8 cellular contexts compared by ENCODE assay signal in genomic region chr2:213066445-213066746, GRCh38.
A peak's percentile ranks its signal among the peaks of the same experiment; 100 is the strongest.
DNase-seq lines count a peak whose midpoint lies in the region; ATAC-seq and TF ChIP-seq lines count a peak whose summit lies in the region.

No MANE protein-coding gene starts in this region.

- H3K4me3 ChIP-seq in CD8-positive, alpha-beta T cell (ENCODE audit: low read depth, low read length), result no peak overlapping the region

- POLR2A ChIA-PET in CD8-positive, alpha-beta T cell (lab: Charles Lee), result no interaction called here
- POLR2A ChIA-PET in naive thymus-derived CD8-positive, alpha-beta T cell (lab: Charles Lee), result no interaction called here

- TF ChIP-seq CTCF in CD8-positive, alpha-beta T cell (IDR thresholded peaks at IDR 0.05), result no peak
- TF ChIP-seq CTCF in HFFc6 (IDR thresholded peaks at IDR 0.05), result no peak

- H3K9me3 Mint-ChIP-seq in CD8-positive, alpha-beta T cell, result no peaks in the 10 kb centered on the region
- H3K9me3 Mint-ChIP-seq in HFFc6, result no peaks in the 10 kb centered on the region
- no peaks in the 10 kb centered on the region for H3K9me3 Mint-ChIP-seq in activated naive CD8-positive, alpha-beta T cell treated with anti-CD3 and anti-CD28 coated beads, Interleukin-2, amount 50 U/mL, for 24 hours
- H3K9me3 Mint-ChIP-seq in naive thymus-derived CD8-positive, alpha-beta T cell, result no peaks in the 10 kb centered on the region

- peaks cover 4% of the 10 kb centered on the region for H3K4me1 ChIP-seq in CD8-positive, alpha-beta T cell (ENCODE audit: insufficient read depth, low read length)

- H3K36me3 Mint-ChIP-seq in CD8-positive, alpha-beta T cell, result no peaks in the 10 kb centered on the region
- H3K36me3 Mint-ChIP-seq in HFFc6 (ENCODE audit: low read depth), result no peaks in the 10 kb centered on the region
- no peaks in the 10 kb centered on the region for H3K36me3 Mint-ChIP-seq in activated naive CD8-positive, alpha-beta T cell treated with anti-CD3 and anti-CD28 coated beads, Interleukin-2, amount 50 U/mL, for 24 hours (ENCODE audit: low read depth)
- no peaks in the 10 kb centered on the region for H3K36me3 Mint-ChIP-seq in naive thymus-derived CD8-positive, alpha-beta T cell

- H3K4me3 Mint-ChIP-seq in CD8-positive, alpha-beta T cell, result peak overlapping the region; percentile 83
- H3K4me3 Mint-ChIP-seq in HFFc6, result peak overlapping the region; percentile 84
- peak overlapping the region; percentile 49 for H3K4me3 Mint-ChIP-seq in activated naive CD8-positive, alpha-beta T cell treated with anti-CD3 and anti-CD28 coated beads, Interleukin-2, amount 50 U/mL, for 24 hours
- peak overlapping the region; percentile 67 to 88 (median 77) for H3K4me3 Mint-ChIP-seq in naive thymus-derived CD8-positive, alpha-beta T cell

- no peaks in the 10 kb centered on the region for H3K27me3 ChIP-seq in CD8-positive, alpha-beta T cell (ENCODE audit: insufficient read depth, low read length)

- intact Hi-C loops in CD8-positive, alpha-beta T cell (cut with DNase I, micrococcal nuclease), result loop anchor here in 1 of 2 experiments (10.0 kb wide), 1 partner anchor 48 kb away; no protein-coding TSS in a partner anchor

- H3K36me3 ChIP-seq in CD8-positive, alpha-beta T cell (ENCODE audit: insufficient read depth, low read length), result no peaks in the 10 kb centered on the region

- no peaks in the 10 kb centered on the region for H3K9me3 ChIP-seq in CD8-positive, alpha-beta T cell (ENCODE audit: low read length)

- no peak for DNase-seq in CD8-positive, alpha-beta T cell
- no peak for DNase-seq in HFFc6
- no peak for DNase-seq in activated naive CD8-positive, alpha-beta T cell treated with anti-CD3 and anti-CD28 coated beads, Interleukin-2, amount 50 U/mL, for 24 hours
- DNase-seq in naive thymus-derived CD8-positive, alpha-beta T cell, result no peak
- no peak for DNase-seq in DMS79 (lab: John Stamatoyannopoulos, UW)
- no peak for DNase-seq in NCI-H1417 treated with DMSO at 0.1 percent for 48 hours (lab: John Stamatoyannopoulos, UW)
- DNase-seq in NCI-H2029 treated with DMSO at 0.1 percent for 48 hours (lab: John Stamatoyannopoulos, UW), result no peak

- H3K27ac Mint-ChIP-seq in CD8-positive, alpha-beta T cell, result peak overlapping the region; percentile 89
- peak overlapping the region; percentile 82 for H3K27ac Mint-ChIP-seq in HFFc6
- H3K27ac Mint-ChIP-seq in activated naive CD8-positive, alpha-beta T cell treated with anti-CD3 and anti-CD28 coated beads, Interleukin-2, amount 50 U/mL, for 24 hours, result peak overlapping the region; percentile 8
- H3K27ac Mint-ChIP-seq in naive thymus-derived CD8-positive, alpha-beta T cell, result peak overlapping the region in 6 of 10 donors; percentile 14 to 78 (median 50)

- CTCF ChIA-PET in CD8-positive, alpha-beta T cell (lab: Charles Lee), result no interaction called here

- no peak for ATAC-seq in CD8-positive, alpha-beta T cell
- no peak for ATAC-seq in activated naive CD8-positive, alpha-beta T cell treated with anti-CD3 and anti-CD28 coated beads, Interleukin-2, amount 50 U/mL, for 24 hours
- no peak for ATAC-seq in naive thymus-derived CD8-positive, alpha-beta T cell
- ATAC-seq in GM18873 (IDR thresholded peaks at IDR 0.05; ENCODE audit: low FRiP score, unreplicated experiment), result no peak

- H3K4me1 Mint-ChIP-seq in CD8-positive, alpha-beta T cell (ENCODE audit: low read depth), result peaks cover 64% of the 10 kb centered on the region
- H3K4me1 Mint-ChIP-seq in HFFc6 (ENCODE audit: low read depth), result peaks cover 73% of the 10 kb centered on the region
- H3K4me1 Mint-ChIP-seq in activated naive CD8-positive, alpha-beta T cell treated with anti-CD3 and anti-CD28 coated beads, Interleukin-2, amount 50 U/mL, for 24 hours, result peaks cover 44% of the 10 kb centered on the region
- H3K4me1 Mint-ChIP-seq in naive thymus-derived CD8-positive, alpha-beta T cell, result peaks cover 4 to 59% (median 39%) of the 10 kb centered on the region in 4 donors

- H3K27me3 Mint-ChIP-seq in CD8-positive, alpha-beta T cell (ENCODE audit: low read depth), result no peaks in the 10 kb centered on the region
- no peaks in the 10 kb centered on the region for H3K27me3 Mint-ChIP-seq in HFFc6 (ENCODE audit: insufficient read depth)
- no peaks in the 10 kb centered on the region for H3K27me3 Mint-ChIP-seq in activated naive CD8-positive, alpha-beta T cell treated with anti-CD3 and anti-CD28 coated beads, Interleukin-2, amount 50 U/mL, for 24 hours
- H3K27me3 Mint-ChIP-seq in naive thymus-derived CD8-positive, alpha-beta T cell, result peaks cover 0 to 2% (median 0%) of the 10 kb centered on the region in 5 donors

- H3K27ac ChIP-seq in CD8-positive, alpha-beta T cell (ENCODE audit: low read depth, low read length), result no peak overlapping the region

Comparison
In these comparisons a context has a peak if more than half of its experiments do, and no peak if none do; other contexts are left out.
1. H3K27ac Mint-ChIP-seq: peak in every context shown above with its lines; median percentile 89 in CD8-positive, alpha-beta T cell; 82 in HFFc6; 50 in naive thymus-derived CD8-positive, alpha-beta T cell; 8 in activated naive CD8-positive, alpha-beta T cell treated with anti-CD3 and anti-CD28 coated beads, Interleukin-2, amount 50 U/mL, for 24 hours.